In genomic region chr2:68790600-68790999, GRCh38 we compare ENCODE assay signal across 22 cellular contexts. TPM values are rescaled to one million over a fixed set of nuclear protein-coding genes. Genes with fewer than 3 reads are reported as not detected.
A peak's percentile ranks its signal among the peaks of the same experiment; 100 is the strongest.
DNase-seq lines count a peak whose midpoint lies in the region; ATAC-seq, FAIRE-seq and TF ChIP-seq lines count a peak whose summit lies in the region.
"Had no signal": no experiment of that assay in that cellular context is flagged by ENCODE, and none has a peak within 500 bp of the region (broad histone marks: within the 10 kb centered on the region; RNA-seq: fewer than 3 reads in every experiment).

No MANE protein-coding gene starts in this region.

- H3K4me1 Mint-ChIP-seq in MCF 10A (ENCODE audit: insufficient read depth, unreplicated experiment), result no peaks in the 10 kb centered on the region
- H3K4me1 Mint-ChIP-seq in activated CD4-positive, alpha-beta memory T cell treated with anti-CD3 and anti-CD28 coated beads, Interleukin-2, amount 10 ng/mL, durations not matched to agents 7 days and 5 days, result peaks cover 49% of the 10 kb centered on the region
- H3K4me1 Mint-ChIP-seq in type B pancreatic cell (ENCODE audit: unreplicated experiment), result no peaks in the 10 kb centered on the region

- CTCF ChIA-PET in MCF 10A (lab: Yijun Ruan, JAX) (interaction anchor here (1.6 kb wide), 1 partner anchor 39 kb away, joined by 4 read pairs; no protein-coding TSS in a partner anchor), HepG2 (lab: Yijun Ruan, JAX; ENCODE audit: low intra/inter-chr PET ratio, low total read pairs) (no interaction called here)
- CTCF ChIA-PET in activated CD4-positive, alpha-beta memory T cell treated with anti-CD3 and anti-CD28 coated beads, Interleukin-2, amount 10 ng/mL, durations not matched to agents 7 days and 5 days (lab: Charles Lee), result interaction anchor here (1.0 to 2.4 kb wide), 4 partner anchors 11 to 327 kb away, joined by 3 to 8 read pairs (median 4); no protein-coding TSS in a partner anchor

- H3K9me3 Mint-ChIP-seq in MCF 10A (ENCODE audit: unreplicated experiment), result no peaks in the 10 kb centered on the region
- H3K9me3 Mint-ChIP-seq in activated CD4-positive, alpha-beta memory T cell treated with anti-CD3 and anti-CD28 coated beads, Interleukin-2, amount 10 ng/mL, durations not matched to agents 7 days and 5 days, result no peaks in the 10 kb centered on the region
- H3K9me3 Mint-ChIP-seq in type B pancreatic cell, result peaks cover 5% of the 10 kb centered on the region

- no peak for TF ChIP-seq POLR2A in breast epithelium (IDR thresholded peaks at IDR 0.05)
- no peak for TF ChIP-seq POLR2A in HepG2 (IDR thresholded peaks at IDR 0.05; ENCODE audit: insufficient read depth in 1 of 2, low read depth in 2 of 2, low read length in 2 of 2)

- H3K27ac Mint-ChIP-seq in MCF 10A (ENCODE audit: low read depth, unreplicated experiment) (no peak overlapping the region), type B pancreatic cell (peak overlapping the region; percentile 86)
- peak overlapping the region; percentile 29 for H3K27ac Mint-ChIP-seq in activated CD4-positive, alpha-beta memory T cell treated with anti-CD3 and anti-CD28 coated beads, Interleukin-2, amount 10 ng/mL, durations not matched to agents 7 days and 5 days

- no peak for ATAC-seq in HepG2

- POLR2A ChIA-PET in MCF 10A (lab: Yijun Ruan, JAX), result interaction anchor here (1.2 kb wide), 1 partner anchor 9 kb away, joined by 3 read pairs; no protein-coding TSS in a partner anchor
- POLR2A ChIA-PET in activated CD4-positive, alpha-beta memory T cell treated with anti-CD3 and anti-CD28 coated beads, Interleukin-2, amount 10 ng/mL, durations not matched to agents 7 days and 5 days (lab: Charles Lee), result interaction anchor here (0.8 to 1.4 kb wide), 2 partner anchors 9 to 12 kb away, joined by 3 to 5 read pairs; no protein-coding TSS in a partner anchor
- POLR2A ChIA-PET in HepG2 (lab: Yijun Ruan, JAX), result no interaction called here

- BruUV-seq in MCF 10A (replicated peaks; lab: Mats Ljungman, UMichigan) (no TSS peak), HepG2 (replicated peaks; lab: Mats Ljungman, UMichigan) (no TSS peak)

- H3K27me3 ChIP-seq in breast epithelium (no peaks in the 10 kb centered on the region), HepG2 (ENCODE audit: control insufficient read depth in 1 of 2, insufficient read depth in 2 of 2, low read length in 2 of 2) (peaks cover 2 to 47% of the 10 kb centered on the region in 2 experiments; a peak in 4 of 5 replicates)
- H3K27me3 ChIP-seq: brain microvascular endothelial cell, esophagus squamous epithelium, right atrium auricular region had no signal

- 15% methylated on average over 7 of the region's 7 CpGs for WGBS in HepG2 (ENCODE audit: low lambda C conversion rate)

- H3K79me2 ChIP-seq in HepG2 (ENCODE audit: insufficient read depth, low read length), result no peaks in the 10 kb centered on the region

- TF ChIP-seq EP300 in HepG2 (IDR thresholded peaks at IDR 0.05; ENCODE audit: low read depth in 2 of 2, low read length in 2 of 2) (no peak), HepG2 (CRISPR knock-in tag; IDR thresholded peaks at IDR 0.05; ENCODE audit: borderline replicate concordance) (no peak)

- no peak for DNase-seq in breast epithelium (ENCODE audit: low spot score in 2 of 2)
- no peak for DNase-seq in MCF 10A (ENCODE audit: unreplicated experiment)
- DNase-seq in activated CD4-positive, alpha-beta memory T cell treated with anti-CD3 and anti-CD28 coated beads, Interleukin-2, amount 10 ng/mL, durations not matched to agents 7 days and 5 days, result no peak
- peak; percentile 46 for DNase-seq in islet precursor cell
- no peak for DNase-seq in type B pancreatic cell (ENCODE audit: extremely low spot score, unreplicated experiment)
- no peak for DNase-seq in T-helper 9 cell
- no peak for DNase-seq in DMS153 (lab: John Stamatoyannopoulos, UW)
- no peak for DNase-seq in HepG2 (ENCODE audit: low spot score)
- DNase-seq: activated CD4-positive, alpha-beta T cell treated with anti-CD3 and anti-CD28 coated beads, Interleukin-2, amount 50 U/mL, for 4 hours; activated gamma-delta T cell treated with Interleukin-2 at 50 U/mL for 16 hours; brain microvascular endothelial cell; esophagus squamous epithelium; glutamatergic neuron; mesendoderm; NCI-H1694 treated with DMSO at 0.1 percent for 48 hours; NCI-H510A treated with DMSO at 0.1 percent for 48 hours; SHP77; substantia nigra; T1000 had no signal

- no peak for FAIRE-seq in HepG2 (lab: Jason Lieb, UNC)

- intact Hi-C loops in breast epithelium (cut with DNase I; ENCODE audit: low total_unique reads) (no loop called here), MCF 10A (cut with micrococcal nuclease) (no loop called here), HepG2 (cut with micrococcal nuclease; ENCODE audit: unreplicated experiment) (no loop called here)

- peak overlapping the region; percentile 76 to 82 for H3K27ac ChIP-seq in breast epithelium
- H3K27ac ChIP-seq in HepG2 (ENCODE audit: extremely low read length, insufficient read depth, low read length), result no peak overlapping the region
- H3K27ac ChIP-seq: brain microvascular endothelial cell, esophagus squamous epithelium, right atrium auricular region had no signal

- no peaks in the 10 kb centered on the region for H3K27me3 Mint-ChIP-seq in MCF 10A (ENCODE audit: insufficient read depth, unreplicated experiment)
- no peaks in the 10 kb centered on the region for H3K27me3 Mint-ChIP-seq in activated CD4-positive, alpha-beta memory T cell treated with anti-CD3 and anti-CD28 coated beads, Interleukin-2, amount 10 ng/mL, durations not matched to agents 7 days and 5 days
- H3K27me3 Mint-ChIP-seq in type B pancreatic cell, result no peaks in the 10 kb centered on the region

- H3K4me3 Mint-ChIP-seq in MCF 10A (ENCODE audit: unreplicated experiment), result no peak overlapping the region
- no peak overlapping the region for H3K4me3 Mint-ChIP-seq in activated CD4-positive, alpha-beta memory T cell treated with anti-CD3 and anti-CD28 coated beads, Interleukin-2, amount 10 ng/mL, durations not matched to agents 7 days and 5 days
- peak overlapping the region; percentile 56 for H3K4me3 Mint-ChIP-seq in type B pancreatic cell

- H3K36me3 ChIP-seq in breast epithelium (no peaks in the 10 kb centered on the region), HepG2 (replicated peaks in 1 of 2; ENCODE audit: control insufficient read depth in 1 of 2, insufficient read depth in 2 of 2, low read length in 2 of 2) (no peaks in the 10 kb centered on the region)
- H3K36me3 ChIP-seq: brain microvascular endothelial cell, HAP-1 had no signal

- no peak overlapping the region for H3K4me2 ChIP-seq in HepG2 (ENCODE audit: low read depth, low read length)

- H3K9ac ChIP-seq in HepG2 (ENCODE audit: insufficient read depth, low read depth, low read length), result no peak overlapping the region

- no peak for TF ChIP-seq CTCF in breast epithelium (IDR thresholded peaks at IDR 0.05)
- no peak for TF ChIP-seq CTCF in MCF 10A (IDR thresholded peaks at IDR 0.05; ENCODE audit: unreplicated experiment)
- no peak for TF ChIP-seq CTCF in type B pancreatic cell (conservative IDR thresholded peaks at IDR 0.05)
- no peak for TF ChIP-seq CTCF in HepG2 (CRISPR knock-in tag; IDR thresholded peaks at IDR 0.05)

- no peak for TF ChIP-seq RAD21 in HepG2 (CRISPR knock-in tag; IDR thresholded peaks at IDR 0.05)

- H3K9me3 ChIP-seq in breast epithelium (no peaks in the 10 kb centered on the region), HepG2 (ENCODE audit: low read length) (no peaks in the 10 kb centered on the region)
- H3K9me3 ChIP-seq: esophagus squamous epithelium, HAP-1, right atrium auricular region had no signal

- no peak overlapping the region for H2AFZ ChIP-seq in HepG2 (ENCODE audit: low read length)

- in situ Hi-C loops in HepG2 (cut with HindIII; ENCODE audit: extremely low pct_ligation_motif_present, low pct_unique_long_range_greater_than_20kb), result no loop called here

- H3K4me1 ChIP-seq in breast epithelium (no peaks in the 10 kb centered on the region), HepG2 (ENCODE audit: insufficient read depth, low read length) (no peaks in the 10 kb centered on the region)
- H3K4me1 ChIP-seq: esophagus squamous epithelium, HAP-1, right atrium auricular region had no signal

- H3K36me3 Mint-ChIP-seq in MCF 10A (ENCODE audit: insufficient read depth, unreplicated experiment) (no peaks in the 10 kb centered on the region), type B pancreatic cell (no peaks in the 10 kb centered on the region)
- peaks cover 63% of the 10 kb centered on the region for H3K36me3 Mint-ChIP-seq in activated CD4-positive, alpha-beta memory T cell treated with anti-CD3 and anti-CD28 coated beads, Interleukin-2, amount 10 ng/mL, durations not matched to agents 7 days and 5 days (ENCODE audit: low read depth)

- H4K20me1 ChIP-seq in HepG2 (ENCODE audit: insufficient read depth, low read length), result no peaks in the 10 kb centered on the region

- H3K4me3 ChIP-seq in breast epithelium (no peak overlapping the region), HepG2 (replicated peaks in 1 of 3; ENCODE audit: insufficient read depth in 1 of 3, low read depth in 2 of 3, low read length in 3 of 3) (no peak overlapping the region)
- H3K4me3 ChIP-seq: esophagus squamous epithelium, HAP-1, right atrium auricular region had no signal

RNA-seq across cellular contexts. Expression of gene ARHGAP25, which starts 56.0 kb away (rescaled TPM):
- total RNA-seq in breast epithelium (10 to 100 TPM in 1 of 3 donors, 1 to 10 TPM in 2; 7.8 to 10.8 (median 9.5) TPM), MCF 10A (2022) (0.93 TPM in 2 replicates), type B pancreatic cell (ENCODE audit: low replicate concordance) (1.1 and 2.4 TPM in 2 replicates), HepG2 (2016; rRNA removed; fragmentation: Illumina TruSeq; extraction: Trizol) (not detected in 2 replicates)
- 100 to 1,000 TPM; 128 to 132 TPM for total RNA-seq in activated CD4-positive, alpha-beta memory T cell treated with anti-CD3 and anti-CD28 coated beads, Interleukin-2, amount 10 ng/mL, durations not matched to agents 7 days and 5 days
- not detected in 2 replicates for total RNA-seq in HepG2 (2016; cell fraction: cytosol; rRNA removed; fragmentation: Illumina TruSeq; extraction: Trizol; ENCODE audit: low read depth)
- total RNA-seq in HepG2 (2016; cell fraction: insoluble cytoplasmic fraction; rRNA removed; fragmentation: Illumina TruSeq; extraction: Trizol), result not detected in 2 replicates
- total RNA-seq in HepG2 (2016; cell fraction: membrane; rRNA removed; fragmentation: Illumina TruSeq; extraction: Trizol), result not detected in 2 replicates
- total RNA-seq in HepG2 (2016; cell fraction: nucleus; rRNA removed; fragmentation: Illumina TruSeq; extraction: Trizol), result not detected in 2 replicates
- polyA plus RNA-seq in HepG2 (2011; rRNA removed), result not detected in 2 replicates
- not detected in 2 replicates for polyA plus RNA-seq in HepG2 (2011; cell fraction: cytosol; rRNA removed)
- polyA plus RNA-seq in HepG2 (2011; cell fraction: nucleus; rRNA removed), result not detected in 2 replicates
- not detected in 2 replicates for polyA plus RNA-seq in HepG2 (2012)
- polyA plus RNA-seq in HepG2 (2016; cell fraction: cytosol; fragmentation: Illumina TruSeq; extraction: Trizol; ENCODE audit: low read depth), result not detected in 2 replicates
- polyA plus RNA-seq in HepG2 (2016; cell fraction: insoluble cytoplasmic fraction; fragmentation: Illumina TruSeq; extraction: Trizol; ENCODE audit: low read depth), result not detected in 2 replicates
- not detected in 2 replicates for polyA plus RNA-seq in HepG2 (2016; cell fraction: membrane; fragmentation: Illumina TruSeq; extraction: Trizol; ENCODE audit: low read depth)
- not detected in 2 replicates for polyA plus RNA-seq in HepG2 (2016; cell fraction: nucleus; fragmentation: Illumina TruSeq; extraction: Trizol; ENCODE audit: insufficient read depth, low read depth)
- polyA minus RNA-seq in HepG2 (2011; rRNA and poly(A)+ RNA removed; ENCODE audit: low replicate concordance), result 1.2 TPM in 1 of 2 replicates, not detected in the other
- polyA minus RNA-seq in HepG2 (2011; cell fraction: cytosol; rRNA and poly(A)+ RNA removed), result not detected in 2 replicates
- polyA minus RNA-seq in HepG2 (2011; cell fraction: nucleus; rRNA and poly(A)+ RNA removed), result not detected in 2 replicates
- total RNA-seq: HT-29 had no signal

Comparison
In these comparisons a context has a peak if more than half of its experiments do, and no peak if none do; other contexts are left out.
1. RNA of gene ARHGAP25, which starts 56.0 kb away (total RNA-seq): 128 to 132 TPM in activated CD4-positive, alpha-beta memory T cell treated with anti-CD3 and anti-CD28 coated beads, Interleukin-2, amount 10 ng/mL, durations not matched to agents 7 days and 5 days; 7.8 to 10.8 TPM in breast epithelium, 1.1 to 2.4 TPM in type B pancreatic cell, 0.93 TPM in MCF 10A and not detected in HepG2; every median in the first group is over 10 times any median in the second.